10 cellular contexts compared by ENCODE assay signal in genomic region chr17:3647769-3648540, GRCh38. TPM values are rescaled to one million over a fixed set of nuclear protein-coding genes. Genes with fewer than 3 reads are reported as not detected.
DNase-seq lines count a peak whose midpoint lies in the region; ATAC-seq and TF ChIP-seq lines count a peak whose summit lies in the region.
"Had no signal": no experiment of that assay in that cellular context is flagged by ENCODE, and none has a peak within 500 bp of the region (broad histone marks: within the 10 kb centered on the region; RNA-seq: fewer than 3 reads in every experiment).

No MANE protein-coding gene starts in this region.

- H3K4me1 ChIP-seq in DOHH2 (ENCODE audit: control insufficient read depth, low read length) (peaks cover 22% of the 10 kb centered on the region), fibroblast of lung (ENCODE audit: control insufficient read depth, extremely low read depth, insufficient read depth, low read length) (no peaks in the 10 kb centered on the region), neural progenitor cell (no peaks in the 10 kb centered on the region)

- H3K9ac ChIP-seq in fibroblast of lung (ENCODE audit: insufficient read depth, low read length) (no peak overlapping the region), neural progenitor cell (no peak overlapping the region)

- no peak overlapping the region for H2AFZ ChIP-seq in fibroblast of lung (ENCODE audit: low read length)
- no peak overlapping the region for H2AFZ ChIP-seq in neural progenitor cell (replicated peaks)

- no peak overlapping the region for H3K4me2 ChIP-seq in DOHH2 (ENCODE audit: low read length)
- H3K4me2 ChIP-seq in fibroblast of lung (ENCODE audit: extremely low read depth, insufficient read depth, low read length), result no peak overlapping the region
- no peak overlapping the region for H3K4me2 ChIP-seq in neural progenitor cell

- H3K4me1 Mint-ChIP-seq in activated CD4-positive, alpha-beta T cell treated with anti-CD3 and anti-CD28 coated beads, Interleukin-2, amount 10 ng/mL, durations not matched to agents 7 days and 5 days, result peaks cover 4% of the 10 kb centered on the region
- H3K4me1 Mint-ChIP-seq in neural progenitor cell, result peaks cover 17% of the 10 kb centered on the region

- no peaks in the 10 kb centered on the region for H3K27me3 Mint-ChIP-seq in activated CD4-positive, alpha-beta T cell treated with anti-CD3 and anti-CD28 coated beads, Interleukin-2, amount 10 ng/mL, durations not matched to agents 7 days and 5 days
- peaks cover 3% of the 10 kb centered on the region for H3K27me3 Mint-ChIP-seq in neural progenitor cell (ENCODE audit: insufficient read depth, low read depth)

- H3K4me3 Mint-ChIP-seq in activated CD4-positive, alpha-beta T cell treated with anti-CD3 and anti-CD28 coated beads, Interleukin-2, amount 10 ng/mL, durations not matched to agents 7 days and 5 days, result no peak overlapping the region
- H3K4me3 Mint-ChIP-seq in neural progenitor cell, result no peak overlapping the region

- peaks cover 2% of the 10 kb centered on the region for H3K36me3 Mint-ChIP-seq in activated CD4-positive, alpha-beta T cell treated with anti-CD3 and anti-CD28 coated beads, Interleukin-2, amount 10 ng/mL, durations not matched to agents 7 days and 5 days (ENCODE audit: low read depth)
- H3K36me3 Mint-ChIP-seq in neural progenitor cell, result peaks cover 6% of the 10 kb centered on the region

- H3F3A ChIP-seq in DOHH2 (ENCODE audit: control insufficient read depth, insufficient read depth) (peaks cover 3% of the 10 kb centered on the region; the same call in 1 of the 2 replicates), neural progenitor cell (ENCODE audit: low read depth) (no peaks in the 10 kb centered on the region)

- no peaks in the 10 kb centered on the region for H3K9me3 Mint-ChIP-seq in activated CD4-positive, alpha-beta T cell treated with anti-CD3 and anti-CD28 coated beads, Interleukin-2, amount 10 ng/mL, durations not matched to agents 7 days and 5 days
- no peaks in the 10 kb centered on the region for H3K9me3 Mint-ChIP-seq in neural progenitor cell

- H4K20me1 ChIP-seq in DOHH2 (ENCODE audit: control insufficient read depth, insufficient read depth, low read depth, low read length) (no peaks in the 10 kb centered on the region), fibroblast of lung (ENCODE audit: control insufficient read depth, extremely low read depth, insufficient read depth, low read length) (no peaks in the 10 kb centered on the region), neural progenitor cell (ENCODE audit: low read depth) (no peaks in the 10 kb centered on the region)

- no peak overlapping the region for H3K4me3 ChIP-seq in DOHH2 (ENCODE audit: low read length)
- no peak overlapping the region for H3K4me3 ChIP-seq in fibroblast of lung (replicated peaks in 1 of 4; ENCODE audit: control extremely low read depth in 1 of 4, insufficient read depth in 1 of 4, low read depth in 3 of 4, low read length in 4 of 4)
- H3K4me3 ChIP-seq in neural progenitor cell, result no peak overlapping the region
- H3K4me3 ChIP-seq: SK-N-MC had no signal

- H3K9me3 ChIP-seq in DOHH2 (ENCODE audit: control insufficient read depth, insufficient read depth, low read length) (no peaks in the 10 kb centered on the region), fibroblast of lung (ENCODE audit: control insufficient read depth, insufficient read depth, low read depth, low read length) (no peaks in the 10 kb centered on the region), neural progenitor cell (ENCODE audit: low read depth) (no peaks in the 10 kb centered on the region)
- H3K9me3 ChIP-seq: neutrophil had no signal

- ATAC-seq in HG03097 (IDR thresholded peaks at IDR 0.05; ENCODE audit: low FRiP score, unreplicated experiment) (no peak), HG02840 (IDR thresholded peaks at IDR 0.05; ENCODE audit: low FRiP score, unreplicated experiment) (no peak)

- peak; percentile 69 for DNase-seq in activated CD4-positive, alpha-beta T cell treated with anti-CD3 and anti-CD28 coated beads, Interleukin-2, amount 10 ng/mL, durations not matched to agents 7 days and 5 days
- DNase-seq in fibroblast of lung (ENCODE audit: low read depth in 2 of 2) (peak; percentile 45 to 59), neural progenitor cell (ENCODE audit: low spot score) (peak; percentile 76), cortex of kidney (lab: John Stamatoyannopoulos, UW) (no peak)

- H3K79me2 ChIP-seq in DOHH2 (ENCODE audit: control insufficient read depth, low read length) (no peaks in the 10 kb centered on the region), fibroblast of lung (ENCODE audit: control insufficient read depth, insufficient read depth, low read length) (no peaks in the 10 kb centered on the region), neural progenitor cell (ENCODE audit: low read depth) (no peaks in the 10 kb centered on the region)

- H3K27ac ChIP-seq in DOHH2 (ENCODE audit: low read depth, low read length) (no peak overlapping the region), fibroblast of lung (ENCODE audit: insufficient read depth, low read length) (no peak overlapping the region), neural progenitor cell (no peak overlapping the region)
- H3K27ac ChIP-seq: neutrophil, SK-N-MC had no signal

- CTCF ChIA-PET in activated CD4-positive, alpha-beta T cell treated with anti-CD3 and anti-CD28 coated beads, Interleukin-2, amount 10 ng/mL, durations not matched to agents 7 days and 5 days (lab: Charles Lee), result interaction anchor here (0.6 to 2.1 kb wide), 5 partner anchors 10 to 599 kb away, joined by 3 to 10 read pairs (median 4); partner anchors contain the start of genes CTNS and SHPK

- no peak overlapping the region for H3K27ac Mint-ChIP-seq in activated CD4-positive, alpha-beta T cell treated with anti-CD3 and anti-CD28 coated beads, Interleukin-2, amount 10 ng/mL, durations not matched to agents 7 days and 5 days
- H3K27ac Mint-ChIP-seq in neural progenitor cell, result peak overlapping the region; percentile 86

- no peaks in the 10 kb centered on the region for H3K36me3 ChIP-seq in DOHH2 (ENCODE audit: control insufficient read depth, low read length)
- no peaks in the 10 kb centered on the region for H3K36me3 ChIP-seq in fibroblast of lung (ENCODE audit: control insufficient read depth, insufficient read depth, low read length)
- H3K36me3 ChIP-seq in neural progenitor cell, result no peaks in the 10 kb centered on the region

- H3K9me2 ChIP-seq in DOHH2 (replicated peaks; ENCODE audit: control insufficient read depth, low read length), result no peaks in the 10 kb centered on the region

- TF ChIP-seq CTCF in DOHH2 (IDR thresholded peaks at IDR 0.05; ENCODE audit: low read depth, low read length, poor library complexity, severe bottlenecking), result peak; percentile 71
- peak; percentile 69 for TF ChIP-seq CTCF in LNCAP (IDR thresholded peaks at IDR 0.05)
- TF ChIP-seq CTCF in fibroblast of lung (conservative IDR thresholded peaks at IDR 0.05 in 1 of 2, IDR thresholded peaks at IDR 0.05 in 1 of 2; ENCODE audit: low read depth in 1 of 2, low read length in 2 of 2), result peak; percentile 35 to 59
- peak; percentile 60 for TF ChIP-seq CTCF in neural progenitor cell (IDR thresholded peaks at IDR 0.05)

- POLR2A ChIA-PET in activated CD4-positive, alpha-beta T cell treated with anti-CD3 and anti-CD28 coated beads, Interleukin-2, amount 10 ng/mL, durations not matched to agents 7 days and 5 days (lab: Charles Lee), result interaction anchor here (0.6 kb wide), 1 partner anchor 42 kb away, joined by 4 read pairs; no protein-coding TSS in a partner anchor

- no peaks in the 10 kb centered on the region for H3K27me3 ChIP-seq in DOHH2 (ENCODE audit: control insufficient read depth, low read length)
- H3K27me3 ChIP-seq in fibroblast of lung (ENCODE audit: control insufficient read depth, insufficient read depth, low read length), result no peaks in the 10 kb centered on the region
- H3K27me3 ChIP-seq in neural progenitor cell, result no peaks in the 10 kb centered on the region
- H3K27me3 ChIP-seq: neutrophil had no signal

RNA-seq across cellular contexts. Expression of gene CTNS, which starts 11.4 kb away (rescaled TPM):
- total RNA-seq in activated CD4-positive, alpha-beta T cell treated with anti-CD3 and anti-CD28 coated beads, Interleukin-2, amount 10 ng/mL, durations not matched to agents 7 days and 5 days, result 10 to 100 TPM; 10.3 TPM
- total RNA-seq in fibroblast of lung (19.2 and 24.9 TPM in 2 replicates), neural progenitor cell (ENCODE audit: low replicate concordance) (9.4 and 9.9 TPM in 2 replicates)
- polyA plus RNA-seq in fibroblast of lung, result 9.6 and 10.4 TPM in 2 replicates
- 10.4 and 11.9 TPM in 2 replicates for polyA plus RNA-seq in fibroblast of lung (2012)
- polyA minus RNA-seq in fibroblast of lung (ENCODE audit: low replicate concordance), result 16.3 and 33.3 TPM in 2 replicates

RNA-seq across cellular contexts. Expression of gene SHPK, which starts 11.9 kb away (rescaled TPM):
- 10 to 100 TPM; 11.5 to 12.3 TPM for total RNA-seq in activated CD4-positive, alpha-beta T cell treated with anti-CD3 and anti-CD28 coated beads, Interleukin-2, amount 10 ng/mL, durations not matched to agents 7 days and 5 days
- total RNA-seq in fibroblast of lung, result 5.6 and 8.9 TPM in 2 replicates
- 7.2 and 9.1 TPM in 2 replicates for polyA plus RNA-seq in fibroblast of lung
- 7.1 and 8.3 TPM in 2 replicates for polyA plus RNA-seq in fibroblast of lung (2012)
- polyA minus RNA-seq in fibroblast of lung (ENCODE audit: low replicate concordance), result 20.3 and 30.2 TPM in 2 replicates
- 23.4 and 33.4 TPM in 2 replicates for total RNA-seq in neural progenitor cell (ENCODE audit: low replicate concordance)

RNA-seq across cellular contexts. Expression of gene TAX1BP3, which starts 20.4 kb away (rescaled TPM):
- total RNA-seq in activated CD4-positive, alpha-beta T cell treated with anti-CD3 and anti-CD28 coated beads, Interleukin-2, amount 10 ng/mL, durations not matched to agents 7 days and 5 days, result 10 to 100 TPM; 17.4 to 18.4 TPM
- 105 and 141 TPM in 2 replicates for total RNA-seq in fibroblast of lung
- polyA plus RNA-seq in fibroblast of lung, result 121 and 149 TPM in 2 replicates
- polyA plus RNA-seq in fibroblast of lung (2012), result 172 and 265 TPM in 2 replicates
- polyA minus RNA-seq in fibroblast of lung (ENCODE audit: low replicate concordance), result 69.3 and 90.7 TPM in 2 replicates
- 27.3 and 56.7 TPM in 2 replicates for total RNA-seq in neural progenitor cell (ENCODE audit: low replicate concordance)

RNA-seq across cellular contexts. Expression of gene EMC6, which starts 20.7 kb away (rescaled TPM):
- total RNA-seq in activated CD4-positive, alpha-beta T cell treated with anti-CD3 and anti-CD28 coated beads, Interleukin-2, amount 10 ng/mL, durations not matched to agents 7 days and 5 days, result 10 to 100 TPM; 34.8 to 37.3 TPM
- total RNA-seq in fibroblast of lung, result 15.4 TPM in 2 replicates
- 20.6 and 25.3 TPM in 2 replicates for polyA plus RNA-seq in fibroblast of lung
- 44.9 and 63.6 TPM in 2 replicates for polyA plus RNA-seq in fibroblast of lung (2012)
- 2.7 and 3.9 TPM in 2 replicates for polyA minus RNA-seq in fibroblast of lung (ENCODE audit: low replicate concordance)
- 20.0 and 53.1 TPM in 2 replicates for total RNA-seq in neural progenitor cell (ENCODE audit: low replicate concordance)

RNA-seq across cellular contexts. Expression of gene TRPV1, which starts 38.7 kb away (rescaled TPM):
- total RNA-seq in activated CD4-positive, alpha-beta T cell treated with anti-CD3 and anti-CD28 coated beads, Interleukin-2, amount 10 ng/mL, durations not matched to agents 7 days and 5 days, result 1 to 10 TPM; 3.1 to 4.3 TPM
- total RNA-seq in fibroblast of lung (2.3 and 2.8 TPM in 2 replicates), neural progenitor cell (ENCODE audit: low replicate concordance) (4.0 and 4.2 TPM in 2 replicates)
- polyA plus RNA-seq in fibroblast of lung, result 0.60 and 0.89 TPM in 2 replicates
- polyA plus RNA-seq in fibroblast of lung (2012), result 0.48 and 0.84 TPM in 2 replicates
- 0.55 and 0.89 TPM in 2 replicates for polyA minus RNA-seq in fibroblast of lung (ENCODE audit: low replicate concordance)
